27 cellular contexts compared by ENCODE assay signal in the genomic region with DNA sequence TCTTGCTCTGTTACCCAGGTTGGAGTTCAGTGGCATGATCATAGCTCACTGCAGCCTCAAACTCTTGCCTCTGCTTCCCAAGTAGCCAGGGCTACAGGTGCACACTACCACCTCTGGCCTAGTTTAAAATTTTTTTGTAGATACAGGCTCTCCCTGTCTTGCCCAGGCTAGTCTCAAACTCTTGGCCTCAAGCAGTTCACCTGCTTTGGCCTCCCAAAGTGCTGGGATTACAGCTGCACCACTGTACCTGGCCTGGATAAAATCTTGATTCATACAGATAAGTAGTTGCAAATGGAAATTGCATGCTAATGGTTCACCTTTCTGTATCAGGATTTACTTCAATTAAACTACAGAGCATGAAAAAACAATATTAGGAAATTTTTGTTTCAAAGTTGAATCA. TPM values are rescaled to one million over a fixed set of nuclear protein-coding genes. Genes with fewer than 3 reads are reported as not detected.
DNase-seq lines count a peak whose midpoint lies in the region; ATAC-seq and TF ChIP-seq lines count a peak whose summit lies in the region.
"Had no signal": no experiment of that assay in that cellular context is flagged by ENCODE, and none has a peak within 500 bp of the region (broad histone marks: within the 10 kb centered on the region; RNA-seq: fewer than 3 reads in every experiment).

No MANE protein-coding gene starts in this region.

- peaks cover 54% of the 10 kb centered on the region for H3K4me1 Mint-ChIP-seq in type B pancreatic cell (ENCODE audit: unreplicated experiment)

- no peaks in the 10 kb centered on the region for H3K27me3 Mint-ChIP-seq in type B pancreatic cell
- H3K27me3 Mint-ChIP-seq: stimulated activated naive CD8-positive, alpha-beta T cell treated with anti-CD3 and anti-CD28 coated beads, Interleukin-15, Interleukin-2, amounts not matched to agents 100 ng/mL and 50 ng/mL, for 24 hours had no signal

- BruUV-seq in mammary epithelial cell (replicated peaks; lab: Mats Ljungman, UMichigan): no TSS peak
- no TSS peak for BruUV-seq in PC-9 (replicated peaks; lab: Mats Ljungman, UMichigan)

- no peak overlapping the region for H3K9ac ChIP-seq in mammary epithelial cell (ENCODE audit: insufficient read depth, low read length)

- H3K4me3 Mint-ChIP-seq in type B pancreatic cell: peak overlapping the region; percentile 67
- H3K4me3 Mint-ChIP-seq: stimulated activated naive CD8-positive, alpha-beta T cell treated with anti-CD3 and anti-CD28 coated beads, Interleukin-15, Interleukin-2, amounts not matched to agents 100 ng/mL and 50 ng/mL, for 24 hours; T-helper 1 cell treated with Interleukin-12 subunit alpha and Interleukin-12 subunit beta and Interleukin-4 antibody, amounts not matched to agents 30 μg/mL and 1 μg/mL, for 36 hours had no signal

- H3K9me2 ChIP-seq in PC-9 (ENCODE audit: insufficient read depth): no peaks in the 10 kb centered on the region

- TF ChIP-seq POLR2A in breast epithelium (IDR thresholded peaks at IDR 0.05) (no peak), heart left ventricle (IDR thresholded peaks at IDR 0.05) (no peak)

- H3K4me1 ChIP-seq in mammary epithelial cell (ENCODE audit: insufficient read depth, low read length): peaks cover 29% of the 10 kb centered on the region
- no peaks in the 10 kb centered on the region for H3K4me1 ChIP-seq in breast epithelium
- peaks cover 52% of the 10 kb centered on the region for H3K4me1 ChIP-seq in PC-9 (replicated peaks; ENCODE audit: insufficient read depth)
- H3K4me1 ChIP-seq in foreskin keratinocyte: peaks cover 38% of the 10 kb centered on the region
- H3K4me1 ChIP-seq in heart left ventricle: peaks cover 0 to 47% (median 28%) of the 10 kb centered on the region in 12 donors

- H3K79me2 ChIP-seq in mammary epithelial cell (ENCODE audit: insufficient read depth, low read length) (peaks cover 80% of the 10 kb centered on the region), PC-9 (ENCODE audit: low read depth) (peaks cover 93% of the 10 kb centered on the region)

- DNase-seq in mammary epithelial cell: peak; percentile 36
- no peak for DNase-seq in breast epithelium (ENCODE audit: low spot score in 2 of 2)
- no peak for DNase-seq in PC-9
- peak; percentile 50 to 78 for DNase-seq in foreskin keratinocyte
- no peak for DNase-seq in type B pancreatic cell (ENCODE audit: extremely low spot score, unreplicated experiment)
- no peak for DNase-seq in activated CD4-positive, alpha-beta T cell treated with anti-CD3 and anti-CD28 coated beads, Interleukin-2, amount 50 U/mL, for 1 hour
- DNase-seq in heart left ventricle: no peak
- DNase-seq: activated CD4-positive, alpha-beta T cell treated with anti-CD3 and anti-CD28 coated beads for 4 hours; activated naive CD4-positive, alpha-beta T cell treated with Interleukin-2 at 50 U/mL for 16 hours; DMS53; effector memory CD4-positive, alpha-beta T cell; foreskin melanocyte; KG1; left colon; NCI-H1436; NCI-H2081 treated with DMSO at 0.1 percent for 48 hours; NCI-H226; NCI-H748 treated with DMSO at 0.1 percent for 48 hours; nucleus accumbens had no signal

- H3K36me3 ChIP-seq in mammary epithelial cell (ENCODE audit: insufficient read depth, low read length) (no peaks in the 10 kb centered on the region), breast epithelium (no peaks in the 10 kb centered on the region), PC-9 (ENCODE audit: low read depth) (no peaks in the 10 kb centered on the region), heart left ventricle (no peaks in the 10 kb centered on the region)
- H3K36me3 ChIP-seq: cardiac muscle cell, esophagus muscularis mucosa had no signal

- CTCF ChIA-PET in mammary epithelial cell (lab: Charles Lee; ENCODE audit: low non-redundant PET) (no interaction called here), PC-9 (lab: Charles Lee) (no interaction called here)

- H3F3A ChIP-seq in PC-9 (ENCODE audit: insufficient read depth, low read depth): peaks cover 18% of the 10 kb centered on the region; the same call in 1 of the 2 replicates

- ATAC-seq in foreskin keratinocyte (peak; percentile 4), HG02981 (IDR thresholded peaks at IDR 0.05; ENCODE audit: unreplicated experiment) (no peak), heart left ventricle (no peak)
- ATAC-seq: HCT116, left colon had no signal

- POLR2A ChIA-PET in PC-9 (lab: Charles Lee; ENCODE audit: unreplicated experiment): no interaction called here

- TF ChIP-seq CTCF in mammary epithelial cell (conservative IDR thresholded peaks at IDR 0.05 in 1 of 2, IDR thresholded peaks at IDR 0.05 in 1 of 2; ENCODE audit: extremely low read depth in 1 of 2, insufficient read depth in 1 of 2, low read depth in 1 of 2, low read length in 2 of 2) (no peak), breast epithelium (IDR thresholded peaks at IDR 0.05) (no peak), PC-9 (conservative IDR thresholded peaks at IDR 0.05) (no peak), foreskin keratinocyte (conservative IDR thresholded peaks at IDR 0.05) (no peak), type B pancreatic cell (conservative IDR thresholded peaks at IDR 0.05) (no peak), heart left ventricle (IDR thresholded peaks at IDR 0.05) (no peak)

- peaks cover 1% of the 10 kb centered on the region for H3K9me3 Mint-ChIP-seq in type B pancreatic cell
- H3K9me3 Mint-ChIP-seq: stimulated activated naive CD8-positive, alpha-beta T cell treated with anti-CD3 and anti-CD28 coated beads, Interleukin-15, Interleukin-2, amounts not matched to agents 100 ng/mL and 50 ng/mL, for 24 hours; T-helper 1 cell treated with Interleukin-12 subunit alpha and Interleukin-12 subunit beta and Interleukin-4 antibody, amounts not matched to agents 30 μg/mL and 1 μg/mL, for 36 hours had no signal

- H3K27me3 ChIP-seq in mammary epithelial cell (ENCODE audit: insufficient read depth, low read length) (no peaks in the 10 kb centered on the region), breast epithelium (no peaks in the 10 kb centered on the region), PC-9 (ENCODE audit: insufficient read depth, low read depth) (no peaks in the 10 kb centered on the region), foreskin keratinocyte (no peaks in the 10 kb centered on the region), heart left ventricle (no peaks in the 10 kb centered on the region)
- H3K27me3 ChIP-seq: cardiac muscle cell, esophagus muscularis mucosa had no signal

- peaks cover 29% of the 10 kb centered on the region for H4K20me1 ChIP-seq in mammary epithelial cell (ENCODE audit: insufficient read depth, low read length)
- H4K20me1 ChIP-seq in PC-9 (ENCODE audit: insufficient read depth): peaks cover 53% of the 10 kb centered on the region

- no peak overlapping the region for H3K4me3 ChIP-seq in mammary epithelial cell (replicated peaks in 1 of 3; ENCODE audit: insufficient read depth in 1 of 3, low read depth in 2 of 3, low read length in 3 of 3)
- no peak overlapping the region for H3K4me3 ChIP-seq in breast epithelium
- H3K4me3 ChIP-seq in PC-9: no peak overlapping the region
- no peak overlapping the region for H3K4me3 ChIP-seq in heart left ventricle
- H3K4me3 ChIP-seq: cardiac muscle cell, coronary artery, esophagus muscularis mucosa, SK-N-MC had no signal

- no peak overlapping the region for H2AFZ ChIP-seq in mammary epithelial cell (ENCODE audit: low read depth, low read length)
- no peak overlapping the region for H2AFZ ChIP-seq in PC-9

- H3K9me3 ChIP-seq in mammary epithelial cell (replicated peaks; ENCODE audit: insufficient read depth, low read length) (no peaks in the 10 kb centered on the region), breast epithelium (no peaks in the 10 kb centered on the region), PC-9 (ENCODE audit: insufficient read depth, low read depth) (no peaks in the 10 kb centered on the region), heart left ventricle (no peaks in the 10 kb centered on the region)
- H3K9me3 ChIP-seq: esophagus muscularis mucosa had no signal

- in situ Hi-C loops in mammary epithelial cell (cut with MboI; ENCODE audit: low sequenced_read_pairs in 2 of 2): no loop called here

- H3K4me2 ChIP-seq in mammary epithelial cell (ENCODE audit: insufficient read depth, low read depth, low read length) (no peak overlapping the region), PC-9 (peak overlapping the region; percentile 48)

- intact Hi-C loops in mammary epithelial cell (cut with micrococcal nuclease) (no loop called here), breast epithelium (cut with DNase I; ENCODE audit: low total_unique reads) (no loop called here), PC-9 (cut with micrococcal nuclease; ENCODE audit: unreplicated experiment) (no loop called here), heart left ventricle (cut with DNase I) (loop anchor here in 1 of 10 donors (2.0 kb wide), 1 partner anchor 57 kb away; no protein-coding TSS in a partner anchor)

- dilution Hi-C loops in mammary epithelial cell (cut with HindIII; ENCODE audit: low sequenced_read_pairs): no loop called here

- peak overlapping the region; percentile 49 for H3K27ac Mint-ChIP-seq in type B pancreatic cell
- H3K27ac Mint-ChIP-seq: stimulated activated naive CD8-positive, alpha-beta T cell treated with anti-CD3 and anti-CD28 coated beads, Interleukin-15, Interleukin-2, amounts not matched to agents 100 ng/mL and 50 ng/mL, for 24 hours; T-helper 1 cell treated with Interleukin-12 subunit alpha and Interleukin-12 subunit beta and Interleukin-4 antibody, amounts not matched to agents 30 μg/mL and 1 μg/mL, for 36 hours had no signal

- no peaks in the 10 kb centered on the region for H3K36me3 Mint-ChIP-seq in type B pancreatic cell

- H3K27ac ChIP-seq in mammary epithelial cell (ENCODE audit: insufficient read depth, low read depth, low read length) (no peak overlapping the region), breast epithelium (no peak overlapping the region), PC-9 (no peak overlapping the region), foreskin keratinocyte (no peak overlapping the region), heart left ventricle (no peak overlapping the region)
- H3K27ac ChIP-seq: cardiac muscle cell, coronary artery, esophagus muscularis mucosa, SK-N-MC had no signal

RNA-seq across cellular contexts. Expression of gene CD2AP, which starts 4.2 kb away (rescaled TPM):
- total RNA-seq in mammary epithelial cell (10 to 100 TPM; 20.0 to 28.1 TPM), breast epithelium (10 to 100 TPM; 21.3 to 60.7 (median 34.4) TPM), PC-9 (2021) (48.8 and 55.5 TPM in 2 replicates), foreskin keratinocyte (40.4 and 43.4 TPM in 2 replicates), type B pancreatic cell (ENCODE audit: low replicate concordance) (29.5 and 49.1 TPM in 2 replicates), heart left ventricle (10 to 100 TPM in 8 of 9 donors, 1 to 10 TPM in 1; 9.7 to 18.0 (median 13.7) TPM)
- polyA plus RNA-seq in mammary epithelial cell (7.7 TPM), foreskin keratinocyte (9.2 and 10.9 TPM in 2 replicates), heart left ventricle (10 to 100 TPM in 1 of 2 donors, 1 to 10 TPM in 1; 6.4 to 10.5 TPM)
- 22.0 TPM for polyA minus RNA-seq in mammary epithelial cell

Comparison
In these comparisons a context has a peak if more than half of its experiments do, and no peak if none do; other contexts are left out.
1. DNase-seq: peak in mammary epithelial cell (single experiment) and foreskin keratinocyte (2 of 2); none in breast epithelium (0 of 2), PC-9 (0 of 2), type B pancreatic cell (single experiment), activated CD4-positive, alpha-beta T cell treated with anti-CD3 and anti-CD28 coated beads, Interleukin-2, amount 50 U/mL, for 1 hour (single experiment) and heart left ventricle (0 of 5).